In genomic region chr16:86566966-86567700, GRCh38 we compare ENCODE assay signal across 8 cellular contexts. TPM values are rescaled to one million over a fixed set of nuclear protein-coding genes. Genes with fewer than 3 reads are reported as not detected.
DNase-seq lines count a peak whose midpoint lies in the region; TF ChIP-seq lines count a peak whose summit lies in the region.

No MANE protein-coding gene starts in this region.

- peak overlapping the region; percentile 42 for H3K4me3 Mint-ChIP-seq in endodermal cell

- H3K27ac Mint-ChIP-seq in endodermal cell: no peak overlapping the region

- H3K27ac ChIP-seq in endodermal cell (ENCODE audit: low read depth, low read length) (no peak overlapping the region), mesodermal cell (ENCODE audit: low read depth, low read length, severe bottlenecking) (no peak overlapping the region)

- peaks cover 89% of the 10 kb centered on the region for H3K27me3 ChIP-seq in endodermal cell (ENCODE audit: control insufficient read depth, insufficient read depth, low read length, poor library complexity, severe bottlenecking)

- peaks cover 4% of the 10 kb centered on the region for H3K4me1 ChIP-seq in endodermal cell (ENCODE audit: control insufficient read depth, insufficient read depth, low read length)
- H3K4me1 ChIP-seq in mesodermal cell (ENCODE audit: control insufficient read depth, insufficient read depth, low read length, poor library complexity, severe bottlenecking): peaks cover 22% of the 10 kb centered on the region

- H3K9me3 Mint-ChIP-seq in endodermal cell: peaks cover 2% of the 10 kb centered on the region

- H3K9me3 ChIP-seq in endodermal cell (ENCODE audit: control insufficient read depth, low read length): no peaks in the 10 kb centered on the region
- no peaks in the 10 kb centered on the region for H3K9me3 ChIP-seq in mesodermal cell (ENCODE audit: control insufficient read depth, low read length)

- no peak for DNase-seq in AG09309 (ENCODE audit: low read depth)
- peak; percentile 15 for DNase-seq in NCI-H226
- peak; percentile 82 for DNase-seq in endodermal cell
- no peak for DNase-seq in D341Med (ENCODE audit: low spot score)
- DNase-seq in GDM1 (lab: John Stamatoyannopoulos, UW): no peak
- DNase-seq in putamen (ENCODE audit: low spot score): no peak
- no peak for DNase-seq in HUDEP-2 (lab: John Stamatoyannopoulos, UW; ENCODE audit: unreplicated experiment in 76 of 76)

- no peak overlapping the region for H3K9ac ChIP-seq in endodermal cell (ENCODE audit: extremely low read depth, low read length, poor library complexity, severe bottlenecking)

- H3K36me3 ChIP-seq in endodermal cell (ENCODE audit: control insufficient read depth, insufficient read depth, low read length): no peaks in the 10 kb centered on the region
- H3K36me3 ChIP-seq in mesodermal cell (ENCODE audit: control insufficient read depth, insufficient read depth, low read length): peaks cover 17% of the 10 kb centered on the region

- H3K27me3 Mint-ChIP-seq in endodermal cell (ENCODE audit: insufficient read depth): peaks cover 92% of the 10 kb centered on the region

- peak; percentile 8 for TF ChIP-seq CTCF in AG09309 (IDR thresholded peaks at IDR 0.05; ENCODE audit: control insufficient read depth, insufficient read depth, low read depth, low read length, missing control alignments)
- no peak for TF ChIP-seq CTCF in endodermal cell (conservative IDR thresholded peaks at IDR 0.05)

- H3K36me3 Mint-ChIP-seq in endodermal cell (ENCODE audit: low read depth): no peaks in the 10 kb centered on the region

- WGBS in endodermal cell (ENCODE audit: insufficient coverage in 1 of 2, insufficient read length in 1 of 2), 2 experiments: 1% methylated on average over 12 to 88 of the region's 88 CpGs
- 0 to 1% methylated on average over 66 to 72 of the region's 88 CpGs for WGBS in mesodermal cell (ENCODE audit: insufficient coverage in 2 of 2), 2 experiments

- peak overlapping the region; percentile 88 for H3K4me3 ChIP-seq in AG09309 (ENCODE audit: control insufficient read depth, low read depth, low read length)
- H3K4me3 ChIP-seq in endodermal cell (ENCODE audit: low read length): no peak overlapping the region
- H3K4me3 ChIP-seq in mesodermal cell (ENCODE audit: extremely low read depth, insufficient read depth, low read length, poor library complexity, severe bottlenecking): peak overlapping the region; percentile 79

- H3K4me1 Mint-ChIP-seq in endodermal cell: peaks cover 25% of the 10 kb centered on the region

RNA-seq across cellular contexts. Expression of gene FOXC2, which starts 0.5 kb away (rescaled TPM):
- under 1 TPM in 1 of 2 donors, not detected in 1; 0.20 TPM for total RNA-seq in endodermal cell
- 1.00 TPM for polyA plus RNA-seq in endodermal cell (2013, experiment 1 of 2)
- 1.2 TPM for polyA plus RNA-seq in endodermal cell (2013, experiment 2 of 2)
- polyA plus RNA-seq in mesodermal cell (2013, experiment 1 of 2): 12.3 TPM
- 9.1 TPM for polyA plus RNA-seq in mesodermal cell (2013, experiment 2 of 2)

RNA-seq across cellular contexts. Expression of gene FOXL1, which starts 11.2 kb away (rescaled TPM):
- total RNA-seq in endodermal cell: under 1 TPM in 1 of 2 donors, not detected in 1; 0.37 TPM
- 0.39 TPM for polyA plus RNA-seq in endodermal cell (2013, experiment 1 of 2)
- polyA plus RNA-seq in endodermal cell (2013, experiment 2 of 2): 0.58 TPM
- polyA plus RNA-seq in mesodermal cell (2013, experiment 1 of 2): 3.8 TPM
- polyA plus RNA-seq in mesodermal cell (2013, experiment 2 of 2): 2.6 TPM

RNA-seq across cellular contexts. Expression of gene MTHFSD, which starts 12.1 kb away (rescaled TPM):
- total RNA-seq in endodermal cell: 10 to 100 TPM; 15.0 to 25.8 TPM
- polyA plus RNA-seq in endodermal cell (2013, experiment 1 of 2): 24.2 TPM
- 22.7 TPM for polyA plus RNA-seq in endodermal cell (2013, experiment 2 of 2)
- polyA plus RNA-seq in mesodermal cell (2013, experiment 1 of 2): 19.2 TPM
- 17.6 TPM for polyA plus RNA-seq in mesodermal cell (2013, experiment 2 of 2)

RNA-seq across cellular contexts. Expression of gene FOXF1, which starts 56.8 kb away (rescaled TPM):
- total RNA-seq in endodermal cell: not detected
- 0.11 TPM for polyA plus RNA-seq in endodermal cell (2013, experiment 1 of 2)
- polyA plus RNA-seq in endodermal cell (2013, experiment 2 of 2): 0.08 TPM
- 22.0 TPM for polyA plus RNA-seq in mesodermal cell (2013, experiment 1 of 2)
- polyA plus RNA-seq in mesodermal cell (2013, experiment 2 of 2): 26.8 TPM

Comparison
In these comparisons a context has a peak if more than half of its experiments do, and no peak if none do; other contexts are left out.
1. DNase-seq: peak in NCI-H226 (single experiment) and endodermal cell (single experiment); none in AG09309 (single experiment), D341Med (single experiment), GDM1 (single experiment), putamen (single experiment) and HUDEP-2 (0 of 76).